In genomic region chr1:155626428-155626827, GRCh38 we compare ENCODE assay signal across 7 cellular contexts. TPM values are rescaled to one million over a fixed set of nuclear protein-coding genes. Genes with fewer than 3 reads are reported as not detected.
A peak's percentile ranks its signal among the peaks of the same experiment; 100 is the strongest.
DNase-seq lines count a peak whose midpoint lies in the region; ATAC-seq and TF ChIP-seq lines count a peak whose summit lies in the region.
"Not testable (repeated sequence)": the region's sequence is repeated elsewhere in the genome, so short reads cannot be mapped to it uniquely, and the experiment has no call there.

No MANE protein-coding gene starts in this region.

- not testable (repeated sequence) for H2BK120ac ChIP-seq in trophoblast cell (ENCODE audit: insufficient read depth, low read length, poor library complexity)

- not testable (repeated sequence) for H3K9me3 ChIP-seq in Caco-2; HUES64 (ENCODE audit: insufficient read depth, low read depth, low read length); trophoblast cell (ENCODE audit: insufficient read depth, low read depth, low read length)
- H3K9me3 ChIP-seq in HUES6 (ENCODE audit: control insufficient read depth, insufficient read depth, low read depth, low read length) (peaks cover 33% of the 10 kb centered on the region), WERI-Rb-1 (ENCODE audit: severe bottlenecking) (peaks cover 22% of the 10 kb centered on the region), endodermal cell (ENCODE audit: control insufficient read depth, low read length) (peaks cover 42% of the 10 kb centered on the region)

- 0 out of 2 replicates have a peak overlapping the region, but pooled peaks have one; percentile 26 for H3K4me2 ChIP-seq in GM23338
- H3K4me2 ChIP-seq in trophoblast cell (ENCODE audit: low read length) = not testable (repeated sequence)

- H2AK5ac ChIP-seq in trophoblast cell (ENCODE audit: low read length) = not testable (repeated sequence)

- not testable (repeated sequence) for H3K79me1 ChIP-seq in trophoblast cell (ENCODE audit: low read length)

- H3K4me1 ChIP-seq in Caco-2; GM23338 (ENCODE audit: insufficient read depth); HUES6 (ENCODE audit: control insufficient read depth, insufficient read depth, low read length); HUES64 (ENCODE audit: insufficient read depth, low read length); endodermal cell (ENCODE audit: control insufficient read depth, insufficient read depth, low read length); trophoblast cell (ENCODE audit: control insufficient read depth in 1 of 2, insufficient read depth in 2 of 2, low read length in 2 of 2): not testable (repeated sequence)

- H3K9ac ChIP-seq in HUES6 (ENCODE audit: low read length); HUES64 (ENCODE audit: low read depth, low read length); endodermal cell (ENCODE audit: extremely low read depth, low read length, poor library complexity, severe bottlenecking); trophoblast cell (ENCODE audit: low read length): not testable (repeated sequence)

- not testable (repeated sequence) for H3K9me2 ChIP-seq in GM23338 (ENCODE audit: insufficient read depth)

- intact Hi-C loops in Caco-2 (cut with micrococcal nuclease; ENCODE audit: unreplicated experiment) = not testable (repeated sequence)

- H3K4me3 ChIP-seq in Caco-2 (ENCODE audit: low read depth, low read length); GM23338; HUES6 (ENCODE audit: low read depth, low read length); HUES64 (ENCODE audit: low read length); WERI-Rb-1 (ENCODE audit: low read depth, low read length); endodermal cell (ENCODE audit: low read length); trophoblast cell (ENCODE audit: low read depth, low read length): not testable (repeated sequence)

- WGBS in HUES64 = 85% methylated on average over 2 of the region's 7 CpGs
- WGBS in endodermal cell (ENCODE audit: insufficient coverage in 1 of 2, insufficient read length in 1 of 2), 2 experiments = 86 to 90% methylated on average over 1 to 2 of the region's 7 CpGs
- WGBS in trophoblast cell (ENCODE audit: extremely low coverage, insufficient coverage, insufficient read length) = no CpG with 5 or more reads among the region's 7 CpGs

- not testable (repeated sequence) for H2BK5ac ChIP-seq in trophoblast cell (ENCODE audit: low read depth, low read length, poor library complexity)

- H3K23ac ChIP-seq in trophoblast cell (ENCODE audit: low read length) = not testable (repeated sequence)

- not testable (repeated sequence) for H2AFZ ChIP-seq in GM23338; trophoblast cell (ENCODE audit: insufficient read depth, low read length, poor library complexity)

- CTCF ChIA-PET in Caco-2 (lab: Charles Lee) = not testable (repeated sequence)

- peak overlapping the region; percentile 55 for H3K27ac Mint-ChIP-seq in Caco-2 (ENCODE audit: unreplicated experiment)
- H3K27ac Mint-ChIP-seq in GM23338 = not testable (repeated sequence)
- peak overlapping the region; percentile 8 for H3K27ac Mint-ChIP-seq in endodermal cell

- H3K27ac ChIP-seq in GM23338 (ENCODE audit: low read depth) (0 out of 2 replicates have a peak overlapping the region, but pooled peaks have one; percentile 39), HUES6 (ENCODE audit: low read depth, low read length) (peak overlapping the region; percentile 51; the same call in 1 of the 2 replicates), HUES64 (ENCODE audit: low read depth, low read length) (peak overlapping the region; percentile 46; the same call in 1 of the 2 replicates), WERI-Rb-1 (peak overlapping the region; percentile 43)
- H3K27ac ChIP-seq in endodermal cell (ENCODE audit: low read depth, low read length); trophoblast cell (ENCODE audit: low read depth, low read length): not testable (repeated sequence)

- not testable (repeated sequence) for H4K12ac ChIP-seq in trophoblast cell (ENCODE audit: low read depth, low read length)

- H4K20me1 ChIP-seq in GM23338 (replicated peaks; ENCODE audit: insufficient read depth) = not testable (repeated sequence)

- H3K9me3 Mint-ChIP-seq in Caco-2 (ENCODE audit: unreplicated experiment) (peaks cover 14% of the 10 kb centered on the region), GM23338 (peaks cover 26% of the 10 kb centered on the region), endodermal cell (peaks cover 41% of the 10 kb centered on the region)

- not testable (repeated sequence) for TF ChIP-seq CTCF in Caco-2 (IDR thresholded peaks at IDR 0.05; ENCODE audit: insufficient read depth in 1 of 2, low read depth in 1 of 2, low read length in 1 of 2, severe bottlenecking in 1 of 2, unreplicated experiment in 1 of 2); GM23338 (conservative IDR thresholded peaks at IDR 0.05; ENCODE audit: low read depth in 2 of 2); WERI-Rb-1 (IDR thresholded peaks at IDR 0.05; ENCODE audit: low read depth, low read length); endodermal cell (conservative IDR thresholded peaks at IDR 0.05)

- H3K4me1 Mint-ChIP-seq in Caco-2 (ENCODE audit: low read depth, unreplicated experiment) = not testable (repeated sequence)
- H3K4me1 Mint-ChIP-seq in GM23338 = peaks cover 11% of the 10 kb centered on the region; the same call in 2 of the 3 replicates
- H3K4me1 Mint-ChIP-seq in endodermal cell = peaks cover 11% of the 10 kb centered on the region

- ATAC-seq in GM23338 = not testable (repeated sequence)

- H3K27me3 Mint-ChIP-seq in Caco-2 (ENCODE audit: insufficient read depth, unreplicated experiment); GM23338 (ENCODE audit: insufficient read depth, low read depth, poor library complexity): not testable (repeated sequence)
- peaks cover 21% of the 10 kb centered on the region for H3K27me3 Mint-ChIP-seq in endodermal cell (ENCODE audit: insufficient read depth)

- not testable (repeated sequence) for H3K14ac ChIP-seq in trophoblast cell (ENCODE audit: low read length)

- H3K27me3 ChIP-seq in Caco-2 (replicated peaks; ENCODE audit: control insufficient read depth, insufficient read depth, low read length); GM23338 (ENCODE audit: insufficient read depth); HUES6 (ENCODE audit: control insufficient read depth, insufficient read depth, low read length); HUES64 (ENCODE audit: insufficient read depth, low read length); WERI-Rb-1 (ENCODE audit: insufficient read depth, low read depth, severe bottlenecking); endodermal cell (ENCODE audit: control insufficient read depth, insufficient read depth, low read length, poor library complexity, severe bottlenecking); trophoblast cell (ENCODE audit: insufficient read depth, low read length): not testable (repeated sequence)

- not testable (repeated sequence) for H3F3A ChIP-seq in GM23338 (replicated peaks; ENCODE audit: low read depth)

- not testable (repeated sequence) for H4K8ac ChIP-seq in trophoblast cell (ENCODE audit: low read depth, low read length)

- not testable (repeated sequence) for H3K36me3 ChIP-seq in Caco-2 (ENCODE audit: control insufficient read depth, insufficient read depth, low read length); GM23338 (ENCODE audit: insufficient read depth); HUES6 (ENCODE audit: control insufficient read depth, insufficient read depth, low read length); HUES64 (ENCODE audit: insufficient read depth, low read length); WERI-Rb-1; endodermal cell (ENCODE audit: control insufficient read depth, insufficient read depth, low read length); trophoblast cell (ENCODE audit: control insufficient read depth in 1 of 2, insufficient read depth in 2 of 2, low read length in 2 of 2)

- H3K79me2 ChIP-seq in GM23338 (replicated peaks; ENCODE audit: insufficient read depth); trophoblast cell (ENCODE audit: control insufficient read depth, insufficient read depth, low read length, poor library complexity): not testable (repeated sequence)

- POLR2A ChIA-PET in Caco-2 (lab: Charles Lee) = not testable (repeated sequence)

- H4K91ac ChIP-seq in trophoblast cell (ENCODE audit: low read depth, low read length) = not testable (repeated sequence)

- H3K36me3 Mint-ChIP-seq in Caco-2 (ENCODE audit: insufficient read depth, unreplicated experiment); GM23338 (ENCODE audit: low read depth); endodermal cell (ENCODE audit: low read depth): not testable (repeated sequence)

- not testable (repeated sequence) for H3K4ac ChIP-seq in trophoblast cell (ENCODE audit: low read depth, low read length)

- not testable (repeated sequence) for H2BK12ac ChIP-seq in trophoblast cell (ENCODE audit: low read length)

- H3K4me3 Mint-ChIP-seq in Caco-2 (ENCODE audit: unreplicated experiment); GM23338; endodermal cell: not testable (repeated sequence)

- not testable (repeated sequence) for DNase-seq in Caco-2; GM23338 (ENCODE audit: low spot score); WERI-Rb-1; endodermal cell
- peak; percentile 63 to 70 for DNase-seq in trophoblast cell

- BruUV-seq in Caco-2 (replicated peaks; lab: Mats Ljungman, UMichigan) = not testable (repeated sequence)

- not testable (repeated sequence) for H3K18ac ChIP-seq in trophoblast cell (ENCODE audit: low read length)

RNA-seq across cellular contexts. Expression of gene MSTO1, which starts 16.4 kb away (rescaled TPM):
- total RNA-seq in Caco-2 (2022) = 64.3 and 65.3 TPM in 2 replicates
- 25.9 and 35.4 TPM in 2 replicates for total RNA-seq in GM23338 (2014; rRNA removed; shearing (Covaris generic))
- polyA plus RNA-seq in GM23338 (2016; fragmentation: Nextera tagmentation; extraction: Ambion mirVana) = 42.2 and 43.5 TPM in 2 replicates
- 36.2 TPM for polyA plus RNA-seq in HUES64 (2013, experiment 1 of 2)
- polyA plus RNA-seq in HUES64 (2013, experiment 2 of 2) = 33.7 TPM
- 10 to 100 TPM; 57.0 to 74.7 TPM for total RNA-seq in endodermal cell
- 56.1 TPM for polyA plus RNA-seq in endodermal cell (2013, experiment 1 of 2)
- polyA plus RNA-seq in endodermal cell (2013, experiment 2 of 2) = 45.9 TPM
- 24.7 and 27.1 TPM in 2 replicates for polyA plus RNA-seq in trophoblast cell (2013)
